ENCODE assay signal across 23 cellular contexts in the genomic region with DNA sequence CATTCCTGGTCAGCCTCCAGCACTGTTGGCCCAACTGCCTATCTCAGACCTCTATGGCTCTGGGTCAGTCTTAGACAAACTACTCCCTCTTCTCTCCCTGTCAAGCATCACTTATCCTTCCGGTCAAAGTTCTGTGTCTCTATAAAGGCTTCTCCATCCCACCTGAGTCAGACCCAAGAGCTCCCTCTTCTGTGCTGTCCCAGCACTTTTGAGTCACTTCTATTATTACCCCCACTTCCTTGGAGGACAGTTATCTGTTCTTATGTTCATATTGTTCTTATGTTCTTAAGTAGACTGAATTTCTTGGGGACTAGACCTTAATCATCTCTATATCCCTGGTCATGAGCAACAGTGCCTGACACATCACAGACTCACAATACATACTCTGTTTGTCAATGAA. TPM values are rescaled to one million over a fixed set of nuclear protein-coding genes. Genes with fewer than 3 reads are reported as not detected.
DNase-seq lines count a peak whose midpoint lies in the region; ATAC-seq and TF ChIP-seq lines count a peak whose summit lies in the region.
"Had no signal": no experiment of that assay in that cellular context is flagged by ENCODE, and none has a peak within 500 bp of the region (broad histone marks: within the 10 kb centered on the region; RNA-seq: fewer than 3 reads in every experiment).

No MANE protein-coding gene starts in this region.

- no peak overlapping the region for H3K4me3 Mint-ChIP-seq in activated naive CD4-positive, alpha-beta T cell treated with anti-CD3 and anti-CD28 coated beads for 36 hours
- H3K4me3 Mint-ChIP-seq in H9 = no peak overlapping the region
- H3K4me3 Mint-ChIP-seq in activated CD8-positive, alpha-beta T cell treated with anti-CD3 and anti-CD28 coated beads, Interleukin-2, amount 10 ng/mL, durations not matched to agents 7 days and 5 days = no peak overlapping the region
- peak overlapping the region in 3 of 10 donors; percentile 10 to 15 (median 11) for H3K4me3 Mint-ChIP-seq in naive thymus-derived CD4-positive, alpha-beta T cell
- H3K4me3 Mint-ChIP-seq: activated CD8-positive, alpha-beta memory T cell treated with anti-CD3 and anti-CD28 coated beads, Interleukin-2, amount 10 ng/mL, durations not matched to agents 7 days and 5 days; immature natural killer cell had no signal

- no peak overlapping the region for H3K56ac ChIP-seq in H9 (ENCODE audit: insufficient read length, low read depth, low read length)

- no peak overlapping the region for H2BK5ac ChIP-seq in H9 (ENCODE audit: insufficient read length, low read length)

- H4K20me1 ChIP-seq in H9 (ENCODE audit: control insufficient read depth, insufficient read depth, insufficient read length) = no peaks in the 10 kb centered on the region

- H3K79me2 ChIP-seq in H9 (ENCODE audit: insufficient read depth, low read length) = no peaks in the 10 kb centered on the region

- POLR2A ChIA-PET in activated CD8-positive, alpha-beta T cell treated with anti-CD3 and anti-CD28 coated beads, Interleukin-2, amount 10 ng/mL, durations not matched to agents 7 days and 5 days (lab: Charles Lee) = no interaction called here
- POLR2A ChIA-PET in naive thymus-derived CD4-positive, alpha-beta T cell (lab: Charles Lee) = interaction anchor here (0.6 to 12.8 kb wide), 7 partner anchors 8 to 107 kb away, joined by 3 to 148 read pairs (median 18); a partner anchor contains a TSS

- H4K5ac ChIP-seq in H9 (ENCODE audit: insufficient read length, low read depth, low read length) = no peak overlapping the region

- no peak overlapping the region; the same call in 1 of the 2 replicates for H3K14ac ChIP-seq in H9 (ENCODE audit: insufficient read depth, low read length)

- H3K23ac ChIP-seq in H9 (ENCODE audit: insufficient read length, low read depth, low read length) = no peak overlapping the region

- no peak overlapping the region for H3K4me3 ChIP-seq in naive thymus-derived CD4-positive, alpha-beta T cell (ENCODE audit: low read length)
- H3K4me3 ChIP-seq: GM23248, heart right ventricle, lower lobe of right lung had no signal

- peak overlapping the region; percentile 37 for H3K27ac Mint-ChIP-seq in activated naive CD4-positive, alpha-beta T cell treated with anti-CD3 and anti-CD28 coated beads for 36 hours
- H3K27ac Mint-ChIP-seq in activated naive CD4-positive, alpha-beta T cell treated with anti-CD3 and anti-CD28 coated beads, Interleukin-2, amount 50 U/mL, for 72 hours = no peak overlapping the region
- no peak overlapping the region; a peak in 2 of 7 replicates for H3K27ac Mint-ChIP-seq in H9
- peak overlapping the region; percentile 37 for H3K27ac Mint-ChIP-seq in activated CD8-positive, alpha-beta T cell treated with anti-CD3 and anti-CD28 coated beads, Interleukin-2, amount 10 ng/mL, durations not matched to agents 7 days and 5 days
- peak overlapping the region; percentile 20 to 99 (median 95) for H3K27ac Mint-ChIP-seq in naive thymus-derived CD4-positive, alpha-beta T cell
- H3K27ac Mint-ChIP-seq: activated CD8-positive, alpha-beta memory T cell treated with anti-CD3 and anti-CD28 coated beads, Interleukin-2, amount 10 ng/mL, durations not matched to agents 7 days and 5 days had no signal

- H3K36me3 Mint-ChIP-seq in activated naive CD4-positive, alpha-beta T cell treated with anti-CD3 and anti-CD28 coated beads for 36 hours (ENCODE audit: low read depth) = no peaks in the 10 kb centered on the region
- no peaks in the 10 kb centered on the region for H3K36me3 Mint-ChIP-seq in activated naive CD4-positive, alpha-beta T cell treated with anti-CD3 and anti-CD28 coated beads, Interleukin-2, amount 50 U/mL, for 72 hours
- no peaks in the 10 kb centered on the region for H3K36me3 Mint-ChIP-seq in H9 (ENCODE audit: insufficient read depth in 1 of 3, low read depth in 3 of 3)
- no peaks in the 10 kb centered on the region for H3K36me3 Mint-ChIP-seq in activated CD8-positive, alpha-beta T cell treated with anti-CD3 and anti-CD28 coated beads, Interleukin-2, amount 10 ng/mL, durations not matched to agents 7 days and 5 days (ENCODE audit: low read depth)
- peaks cover 0 to under 1% (median 0%) of the 10 kb centered on the region in 5 donors for H3K36me3 Mint-ChIP-seq in naive thymus-derived CD4-positive, alpha-beta T cell
- H3K36me3 Mint-ChIP-seq: activated CD8-positive, alpha-beta memory T cell treated with anti-CD3 and anti-CD28 coated beads, Interleukin-2, amount 10 ng/mL, durations not matched to agents 7 days and 5 days had no signal

- no peak overlapping the region for H3K9ac ChIP-seq in H9 (ENCODE audit: extremely low read depth, insufficient read length, low read length)
- H3K9ac ChIP-seq: GM23248 had no signal

- H3K27ac ChIP-seq in H9 (ENCODE audit: insufficient read length, low read depth, low read length) = no peak overlapping the region
- H3K27ac ChIP-seq in naive thymus-derived CD4-positive, alpha-beta T cell (ENCODE audit: low read depth, low read length) = no peak overlapping the region
- H3K27ac ChIP-seq: GM23248, heart right ventricle, lower lobe of right lung had no signal

- no peaks in the 10 kb centered on the region for H3K79me1 ChIP-seq in H9 (ENCODE audit: insufficient read depth, low read depth, low read length, poor library complexity, severe bottlenecking)

- no peak overlapping the region for H2AFZ ChIP-seq in H9 (ENCODE audit: low read length)
- H2AFZ ChIP-seq: GM23248 had no signal

- intact Hi-C loops in activated naive CD4-positive, alpha-beta T cell treated with anti-CD3 and anti-CD28 coated beads for 36 hours (cut with micrococcal nuclease) = loop anchor here (5.0 kb wide), 3 partner anchors 209 to 749 kb away; a partner anchor contains a TSS
- intact Hi-C loops in naive thymus-derived CD4-positive, alpha-beta T cell (cut with micrococcal nuclease) = loop anchor here in 1 of 2 donors (5.0 to 10.0 kb wide), 3 partner anchors 121 to 523 kb away; a partner anchor contains a TSS

- H2BK15ac ChIP-seq in H9 (ENCODE audit: low read depth, low read length) = no peak overlapping the region

- no peaks in the 10 kb centered on the region for H3K4me1 ChIP-seq in H9 (ENCODE audit: insufficient read depth, low read length)
- peaks cover 35 to 40% of the 10 kb centered on the region in 2 donors for H3K4me1 ChIP-seq in naive thymus-derived CD4-positive, alpha-beta T cell (ENCODE audit: control insufficient read depth in 2 of 2, insufficient read depth in 2 of 2, low read length in 2 of 2)

- no peak overlapping the region for H4K8ac ChIP-seq in H9 (replicated peaks; ENCODE audit: insufficient read length, low read depth, low read length)

- H2AK5ac ChIP-seq in H9 (ENCODE audit: insufficient read length, low read length) = no peak overlapping the region

- no peak overlapping the region for H3K18ac ChIP-seq in H9 (ENCODE audit: insufficient read length, low read depth, low read length)

- no peak for DNase-seq in activated naive CD4-positive, alpha-beta T cell treated with anti-CD3 and anti-CD28 coated beads for 36 hours
- DNase-seq in activated naive CD4-positive, alpha-beta T cell treated with anti-CD3 and anti-CD28 coated beads, Interleukin-2, amount 50 U/mL, for 72 hours (ENCODE audit: low spot score in 2 of 2) = no peak
- DNase-seq in H9 (no peak), activated gamma-delta T cell (lab: John Stamatoyannopoulos, UW) (no peak)
- no peak for DNase-seq in activated CD8-positive, alpha-beta T cell treated with anti-CD3 and anti-CD28 coated beads, Interleukin-2, amount 10 ng/mL, durations not matched to agents 7 days and 5 days
- DNase-seq in naive thymus-derived CD4-positive, alpha-beta T cell = no peak
- DNase-seq in stimulated activated naive CD4-positive, alpha-beta T cell (lab: John Stamatoyannopoulos, UW) = no peak
- DNase-seq: activated CD4-positive, CD25-positive, alpha-beta regulatory T cell; activated CD8-positive, alpha-beta memory T cell treated with anti-CD3 and anti-CD28 coated beads, Interleukin-2, amount 10 ng/mL, durations not matched to agents 7 days and 5 days; activated naive CD4-positive, alpha-beta T cell; GM23248; heart right ventricle; immature natural killer cell; lower lobe of right lung; NCI-H1105; NCI-H524 treated with DMSO at 0.1 percent for 48 hours; occipital lobe; SIG-M5 had no signal

- no peaks in the 10 kb centered on the region for H3K9me3 ChIP-seq in H9 (ENCODE audit: control insufficient read depth, low read depth, low read length)
- no peaks in the 10 kb centered on the region for H3K9me3 ChIP-seq in naive thymus-derived CD4-positive, alpha-beta T cell (ENCODE audit: control insufficient read depth in 2 of 3, low read length in 3 of 3)
- H3K9me3 ChIP-seq: heart right ventricle, lower lobe of right lung had no signal

- CTCF ChIA-PET in activated naive CD4-positive, alpha-beta T cell treated with anti-CD3 and anti-CD28 coated beads for 36 hours (lab: Charles Lee) = interaction anchor here (0.8 to 3.6 kb wide), 8 partner anchors 14 to 117 kb away, joined by 3 to 24 read pairs (median 3); no protein-coding TSS in a partner anchor
- CTCF ChIA-PET in activated CD8-positive, alpha-beta T cell treated with anti-CD3 and anti-CD28 coated beads, Interleukin-2, amount 10 ng/mL, durations not matched to agents 7 days and 5 days (lab: Charles Lee) = interaction anchor here (0.7 to 15.2 kb wide), 9 partner anchors 12 to 111 kb away, joined by 3 to 724 read pairs (median 5); no protein-coding TSS in a partner anchor
- CTCF ChIA-PET in naive thymus-derived CD4-positive, alpha-beta T cell (lab: Charles Lee) = interaction anchor here (1.0 to 11.8 kb wide), 2 partner anchors 67 to 118 kb away, joined by 4 to 329 read pairs; no protein-coding TSS in a partner anchor

- no peak overlapping the region for H3K4me2 ChIP-seq in H9 (ENCODE audit: insufficient read depth, insufficient read length, low read length)

- H4K91ac ChIP-seq in H9 (ENCODE audit: insufficient read length, low read depth, low read length) = no peak overlapping the region

- H3K4ac ChIP-seq in H9 (ENCODE audit: low read depth, low read length) = no peak overlapping the region

- no peak for ATAC-seq in activated naive CD4-positive, alpha-beta T cell treated with anti-CD3 and anti-CD28 coated beads, Interleukin-2, amount 50 U/mL, for 72 hours
- no peak for ATAC-seq in activated CD8-positive, alpha-beta T cell treated with anti-CD3 and anti-CD28 coated beads, Interleukin-2, amount 10 ng/mL, durations not matched to agents 7 days and 5 days
- ATAC-seq in naive thymus-derived CD4-positive, alpha-beta T cell = no peak
- ATAC-seq in HG03097 (IDR thresholded peaks at IDR 0.05; ENCODE audit: low FRiP score, unreplicated experiment) = no peak
- ATAC-seq: activated CD8-positive, alpha-beta memory T cell treated with anti-CD3 and anti-CD28 coated beads, Interleukin-2, amount 10 ng/mL, durations not matched to agents 7 days and 5 days; lower lobe of right lung had no signal

- H3K36me3 ChIP-seq in naive thymus-derived CD4-positive, alpha-beta T cell (ENCODE audit: control insufficient read depth in 2 of 3, insufficient read depth in 3 of 3, low read length in 3 of 3) = no peaks in the 10 kb centered on the region
- H3K36me3 ChIP-seq: heart right ventricle, lower lobe of right lung had no signal

- no peak overlapping the region for H2BK12ac ChIP-seq in H9 (ENCODE audit: insufficient read length, low read depth, low read length)

- peaks cover 7% of the 10 kb centered on the region for H3K27me3 Mint-ChIP-seq in activated naive CD4-positive, alpha-beta T cell treated with anti-CD3 and anti-CD28 coated beads for 36 hours (ENCODE audit: low read depth)
- H3K27me3 Mint-ChIP-seq in H9 (ENCODE audit: low read depth) = peaks cover 18% of the 10 kb centered on the region
- peaks cover 29% of the 10 kb centered on the region for H3K27me3 Mint-ChIP-seq in activated CD8-positive, alpha-beta T cell treated with anti-CD3 and anti-CD28 coated beads, Interleukin-2, amount 10 ng/mL, durations not matched to agents 7 days and 5 days (ENCODE audit: low read depth)
- peaks cover 0 to 41% (median 0%) of the 10 kb centered on the region in 5 donors for H3K27me3 Mint-ChIP-seq in naive thymus-derived CD4-positive, alpha-beta T cell

- H3K4me1 Mint-ChIP-seq in activated naive CD4-positive, alpha-beta T cell treated with anti-CD3 and anti-CD28 coated beads for 36 hours (ENCODE audit: low read depth) = peaks cover 56% of the 10 kb centered on the region
- 0 out of 4 replicates have a peak, but pooled peaks cover 0 to 2% of the 10 kb centered on the region in 2 experiments for H3K4me1 Mint-ChIP-seq in H9
- peaks cover 71% of the 10 kb centered on the region for H3K4me1 Mint-ChIP-seq in activated CD8-positive, alpha-beta T cell treated with anti-CD3 and anti-CD28 coated beads, Interleukin-2, amount 10 ng/mL, durations not matched to agents 7 days and 5 days (ENCODE audit: low read depth)
- H3K4me1 Mint-ChIP-seq in naive thymus-derived CD4-positive, alpha-beta T cell = peaks cover 27 to 77% (median 65%) of the 10 kb centered on the region in 7 donors

- no peak overlapping the region for H2BK20ac ChIP-seq in H9 (ENCODE audit: low read depth, low read length, poor library complexity, severe bottlenecking)

- H3K23me2 ChIP-seq in H9 (ENCODE audit: insufficient read length, low read depth, low read length, poor library complexity, severe bottlenecking) = no peaks in the 10 kb centered on the region

- H2BK120ac ChIP-seq in H9 (ENCODE audit: low read depth, low read length, poor library complexity, severe bottlenecking) = no peak overlapping the region

- no peak overlapping the region for H3T11ph ChIP-seq in H9 (ENCODE audit: low read length)

- TF ChIP-seq CTCF in H9 (conservative IDR thresholded peaks at IDR 0.05) = peak; percentile 25; the same call in 2 of the 3 replicates

- H3K9me3 Mint-ChIP-seq in activated naive CD4-positive, alpha-beta T cell treated with anti-CD3 and anti-CD28 coated beads for 36 hours = no peaks in the 10 kb centered on the region
- H3K9me3 Mint-ChIP-seq in activated naive CD4-positive, alpha-beta T cell treated with anti-CD3 and anti-CD28 coated beads, Interleukin-2, amount 50 U/mL, for 72 hours = no peaks in the 10 kb centered on the region
- H3K9me3 Mint-ChIP-seq in H9 = no peaks in the 10 kb centered on the region
- H3K9me3 Mint-ChIP-seq in activated CD8-positive, alpha-beta T cell treated with anti-CD3 and anti-CD28 coated beads, Interleukin-2, amount 10 ng/mL, durations not matched to agents 7 days and 5 days (ENCODE audit: insufficient read depth) = no peaks in the 10 kb centered on the region
- peaks cover 0 to 4% (median 0%) of the 10 kb centered on the region in 11 donors for H3K9me3 Mint-ChIP-seq in naive thymus-derived CD4-positive, alpha-beta T cell
- H3K9me3 Mint-ChIP-seq: immature natural killer cell had no signal

- WGBS in H9 (ENCODE audit: extremely low coverage, insufficient read length, low lambda C conversion rate) = no CpG with 5 or more reads among the region's 1 CpG

- H3K27me3 ChIP-seq in H9 (ENCODE audit: insufficient read depth, low read length) = no peaks in the 10 kb centered on the region
- no peaks in the 10 kb centered on the region for H3K27me3 ChIP-seq in naive thymus-derived CD4-positive, alpha-beta T cell (ENCODE audit: control insufficient read depth in 2 of 2, insufficient read depth in 2 of 2, low read length in 2 of 2)

RNA-seq across cellular contexts. Expression of a gene that starts 29.2 kb away (rescaled TPM):
- total RNA-seq in activated naive CD4-positive, alpha-beta T cell treated with anti-CD3 and anti-CD28 coated beads for 36 hours = not detected
- under 1 TPM in 1 of 2 donors, not detected in 1; 0.29 TPM for total RNA-seq in activated naive CD4-positive, alpha-beta T cell treated with anti-CD3 and anti-CD28 coated beads, Interleukin-2, amount 50 U/mL, for 72 hours
- not detected in 2 replicates for total RNA-seq in H9 (2021)
- total RNA-seq in activated CD8-positive, alpha-beta T cell treated with anti-CD3 and anti-CD28 coated beads, Interleukin-2, amount 10 ng/mL, durations not matched to agents 7 days and 5 days = under 1 TPM in 1 of 2 experiments, not detected in 1; 0.32 TPM
- 1 to 10 TPM in 2 of 5 experiments, under 1 TPM in 2, not detected in 1; 0.19 to 2.7 (median 0.69) TPM for total RNA-seq in naive thymus-derived CD4-positive, alpha-beta T cell
- not detected for polyA plus RNA-seq in naive thymus-derived CD4-positive, alpha-beta T cell
- total RNA-seq: activated CD8-positive, alpha-beta memory T cell treated with anti-CD3 and anti-CD28 coated beads, Interleukin-2, amount 10 ng/mL, durations not matched to agents 7 days and 5 days; GM23248; HT1080; LHCN-M2; occipital lobe; temporal lobe had no signal
- polyA plus RNA-seq: GM23248 had no signal

RNA-seq across cellular contexts. Expression of a gene that starts 30.9 kb away (rescaled TPM):
- not detected for total RNA-seq in activated naive CD4-positive, alpha-beta T cell treated with anti-CD3 and anti-CD28 coated beads for 36 hours
- not detected for total RNA-seq in activated naive CD4-positive, alpha-beta T cell treated with anti-CD3 and anti-CD28 coated beads, Interleukin-2, amount 50 U/mL, for 72 hours
- total RNA-seq in H9 (2021) = not detected in 2 replicates
- not detected for total RNA-seq in activated CD8-positive, alpha-beta T cell treated with anti-CD3 and anti-CD28 coated beads, Interleukin-2, amount 10 ng/mL, durations not matched to agents 7 days and 5 days
- total RNA-seq in naive thymus-derived CD4-positive, alpha-beta T cell = not detected
- not detected for polyA plus RNA-seq in naive thymus-derived CD4-positive, alpha-beta T cell
- total RNA-seq: activated CD8-positive, alpha-beta memory T cell treated with anti-CD3 and anti-CD28 coated beads, Interleukin-2, amount 10 ng/mL, durations not matched to agents 7 days and 5 days; GM23248; heart right ventricle; HT1080; LHCN-M2; lower lobe of right lung; occipital lobe; T-helper 2 cell treated with Interferon-gamma antibody and Interleukin-4, amounts not matched to agents 100 ng/mL and 5 ng/mL, for 36 hours; temporal lobe had no signal
- polyA plus RNA-seq: GM23248, heart right ventricle, immature natural killer cell had no signal

Comparison
In these comparisons a context has a peak if more than half of its experiments do, and no peak if none do; other contexts are left out.
1. H3K27ac Mint-ChIP-seq: peak in activated naive CD4-positive, alpha-beta T cell treated with anti-CD3 and anti-CD28 coated beads for 36 hours (single experiment), activated CD8-positive, alpha-beta T cell treated with anti-CD3 and anti-CD28 coated beads, Interleukin-2, amount 10 ng/mL, durations not matched to agents 7 days and 5 days (single experiment) and naive thymus-derived CD4-positive, alpha-beta T cell (9 of 9); none in activated naive CD4-positive, alpha-beta T cell treated with anti-CD3 and anti-CD28 coated beads, Interleukin-2, amount 50 U/mL, for 72 hours (0 of 2) and H9 (0 of 3).